ENCODE assay signal across 31 cellular contexts in genomic region chrX:26347171-26347570, GRCh38.
"Had no signal": no experiment of that assay in that cellular context is flagged by ENCODE, and none has a peak within 500 bp of the region (broad histone marks: within the 10 kb centered on the region; RNA-seq: fewer than 3 reads in every experiment).

No MANE protein-coding gene starts in this region.

- H3K4me1 Mint-ChIP-seq: activated B cell treated with CpG ODN at 0.5 μM for 24 hours; activated CD4-positive, alpha-beta T cell treated with anti-CD3 and anti-CD28 coated beads, Interleukin-2, amount 10 ng/mL, durations not matched to agents 24 days and 14 days; activated naive CD4-positive, alpha-beta T cell treated with anti-CD3 and anti-CD28 coated beads, Interleukin-2, amount 10 ng/mL, durations not matched to agents 7 days and 5 days; activated naive CD4-positive, alpha-beta T cell treated with anti-CD3 and anti-CD28 coated beads, Interleukin-2, amount 50 U/mL, for 24 hours; activated naive CD8-positive, alpha-beta T cell treated with anti-CD3 and anti-CD28 coated beads, Interleukin-2, amount 10 ng/mL, durations not matched to agents 7 days and 5 days; activated naive CD8-positive, alpha-beta T cell treated with anti-CD3 and anti-CD28 coated beads, Interleukin-2, amount 50 U/mL, for 24 hours; activated T-helper 17 cell treated with anti-CD3 and anti-CD28 coated beads, Interleukin-2, amount 50 U/mL, for 72 hours; T-helper 17 cell had no signal

- H3K27me3 ChIP-seq: ascending aorta, brain microvascular endothelial cell had no signal

- H3K36me3 Mint-ChIP-seq: activated CD4-positive, alpha-beta memory T cell treated with anti-CD3 and anti-CD28 coated beads for 36 hours; activated naive CD4-positive, alpha-beta T cell treated with anti-CD3 and anti-CD28 coated beads, Interleukin-2, amount 10 ng/mL, durations not matched to agents 7 days and 5 days; activated naive CD4-positive, alpha-beta T cell treated with anti-CD3 and anti-CD28 coated beads, Interleukin-2, amount 50 U/mL, for 24 hours; activated naive CD8-positive, alpha-beta T cell; activated naive CD8-positive, alpha-beta T cell treated with anti-CD3 and anti-CD28 coated beads, Interleukin-2, amount 10 ng/mL, durations not matched to agents 7 days and 5 days had no signal

- DNase-seq: activated B cell treated with CpG ODN at 0.5 μM for 24 hours; activated CD4-positive, alpha-beta memory T cell treated with anti-CD3 and anti-CD28 coated beads for 36 hours; activated CD4-positive, alpha-beta T cell treated with anti-CD3 and anti-CD28 coated beads for 4 hours; activated CD4-positive, alpha-beta T cell treated with anti-CD3 and anti-CD28 coated beads, Interleukin-2, amount 10 ng/mL, durations not matched to agents 24 days and 14 days; activated CD4-positive, alpha-beta T cell treated with anti-CD3 and anti-CD28 coated beads, Interleukin-2, amount 50 U/mL, for 1 hour; activated CD4-positive, alpha-beta T cell treated with anti-CD3 and anti-CD28 coated beads, Interleukin-2, amount 50 U/mL, for 4 hours; activated CD4-positive, CD25-positive, alpha-beta regulatory T cell treated with anti-CD3 and anti-CD28 coated beads, Interleukin-2, amount 50 U/mL, for 72 hours; activated CD8-positive, alpha-beta memory T cell treated with anti-CD3 and anti-CD28 coated beads, Interleukin-2, amount 50 U/mL, for 4 hours; activated CD8-positive, alpha-beta T cell treated with anti-CD3 and anti-CD28 coated beads for 36 hours; activated effector memory CD4-positive, alpha-beta T cell treated with anti-CD3 and anti-CD28 coated beads, Interleukin-2, amount 50 U/mL, for 16 hours; activated naive CD4-positive, alpha-beta T cell treated with anti-CD3 and anti-CD28 coated beads, Interleukin-2, amount 10 ng/mL, durations not matched to agents 7 days and 5 days; activated naive CD4-positive, alpha-beta T cell treated with Interleukin-2 at 50 U/mL for 16 hours; activated naive CD8-positive, alpha-beta T cell treated with anti-CD3 and anti-CD28 coated beads, Interleukin-2, amount 10 ng/mL, durations not matched to agents 7 days and 5 days; activated naive CD8-positive, alpha-beta T cell treated with anti-CD3 and anti-CD28 coated beads, Interleukin-2, amount 50 U/mL, for 24 hours; activated T-cell treated with anti-CD3 and anti-CD28 coated beads for 4 hours; activated T-cell treated with anti-CD3 and anti-CD28 coated beads, Interleukin-2, amount 50 U/mL, for 1 hour; activated T-cell treated with anti-CD3 and anti-CD28 coated beads, Interleukin-2, amount 50 U/mL, for 4 hours; activated T-cell treated with anti-CD3 and anti-CD28 coated beads, Interleukin-2, amount 50 U/mL, for 72 hours; amygdala; anterior cingulate cortex; brain microvascular endothelial cell; central memory CD4-positive, alpha-beta T cell; T-helper 17 cell; T-helper 9 cell had no signal

- H3K27ac Mint-ChIP-seq: activated B cell treated with CpG ODN at 0.5 μM for 24 hours; activated CD4-positive, alpha-beta memory T cell treated with anti-CD3 and anti-CD28 coated beads for 36 hours; activated CD4-positive, alpha-beta T cell treated with anti-CD3 and anti-CD28 coated beads, Interleukin-2, amount 10 ng/mL, durations not matched to agents 24 days and 14 days; activated CD8-positive, alpha-beta T cell treated with anti-CD3 and anti-CD28 coated beads for 36 hours; activated naive CD4-positive, alpha-beta T cell treated with anti-CD3 and anti-CD28 coated beads, Interleukin-2, amount 10 ng/mL, durations not matched to agents 7 days and 5 days; activated naive CD4-positive, alpha-beta T cell treated with anti-CD3 and anti-CD28 coated beads, Interleukin-2, amount 50 U/mL, for 24 hours; activated naive CD8-positive, alpha-beta T cell; activated naive CD8-positive, alpha-beta T cell treated with anti-CD3 and anti-CD28 coated beads, Interleukin-2, amount 10 ng/mL, durations not matched to agents 7 days and 5 days; activated naive CD8-positive, alpha-beta T cell treated with anti-CD3 and anti-CD28 coated beads, Interleukin-2, amount 50 U/mL, for 24 hours; activated T-cell treated with anti-CD3 and anti-CD28 coated beads, Interleukin-2, amount 50 U/mL, for 72 hours; activated T-helper 1 cell treated with anti-CD3 and anti-CD28 coated beads, Interleukin-12 subunit alpha, Interleukin-12 subunit beta, Interleukin-2, Interleukin-4 antibody, amounts not matched to agents 30 ng/mL and 10 ng/mL and 1 ng/mL, durations not matched to agents 14 hours and 24 hours and 36 hours; activated T-helper 17 cell treated with anti-CD3 and anti-CD28 coated beads, Interleukin-2, amount 50 U/mL, for 72 hours; T-helper 17 cell had no signal

- H3K4me3 ChIP-seq: ascending aorta, breast epithelium had no signal

- ATAC-seq: activated CD8-positive, alpha-beta T cell treated with anti-CD3 and anti-CD28 coated beads for 36 hours; activated naive CD8-positive, alpha-beta T cell treated with anti-CD3 and anti-CD28 coated beads, Interleukin-2, amount 50 U/mL, for 24 hours; activated T-cell treated with anti-CD3 and anti-CD28 coated beads, Interleukin-2, amount 50 U/mL, for 4 hours; activated T-cell treated with anti-CD3 and anti-CD28 coated beads, Interleukin-2, amount 50 U/mL, for 72 hours; activated T-helper 17 cell treated with anti-CD3 and anti-CD28 coated beads, Interleukin-2, amount 50 U/mL, for 72 hours; T-helper 17 cell had no signal

- H3K4me1 ChIP-seq: ascending aorta, breast epithelium had no signal

- H3K27ac ChIP-seq: ascending aorta, brain microvascular endothelial cell, breast epithelium, VCaP had no signal

- H3K27me3 Mint-ChIP-seq: activated B cell treated with CpG ODN at 0.5 μM for 24 hours; activated CD4-positive, alpha-beta memory T cell treated with anti-CD3 and anti-CD28 coated beads for 36 hours; activated CD4-positive, alpha-beta T cell treated with anti-CD3 and anti-CD28 coated beads, Interleukin-2, amount 10 ng/mL, durations not matched to agents 24 days and 14 days; activated CD8-positive, alpha-beta T cell treated with anti-CD3 and anti-CD28 coated beads for 36 hours; activated naive CD4-positive, alpha-beta T cell treated with anti-CD3 and anti-CD28 coated beads, Interleukin-2, amount 10 ng/mL, durations not matched to agents 7 days and 5 days; activated naive CD4-positive, alpha-beta T cell treated with anti-CD3 and anti-CD28 coated beads, Interleukin-2, amount 50 U/mL, for 24 hours; activated naive CD8-positive, alpha-beta T cell; activated naive CD8-positive, alpha-beta T cell treated with anti-CD3 and anti-CD28 coated beads, Interleukin-2, amount 10 ng/mL, durations not matched to agents 7 days and 5 days; activated naive CD8-positive, alpha-beta T cell treated with anti-CD3 and anti-CD28 coated beads, Interleukin-2, amount 50 U/mL, for 24 hours; activated T-helper 17 cell treated with anti-CD3 and anti-CD28 coated beads, Interleukin-2, amount 50 U/mL, for 72 hours; T-helper 17 cell had no signal

- H3K9me3 Mint-ChIP-seq: activated B cell treated with CpG ODN at 0.5 μM for 24 hours; activated CD4-positive, alpha-beta memory T cell treated with anti-CD3 and anti-CD28 coated beads for 36 hours; activated CD4-positive, alpha-beta T cell treated with anti-CD3 and anti-CD28 coated beads, Interleukin-2, amount 10 ng/mL, durations not matched to agents 24 days and 14 days; activated naive CD4-positive, alpha-beta T cell treated with anti-CD3 and anti-CD28 coated beads, Interleukin-2, amount 50 U/mL, for 24 hours; activated naive CD8-positive, alpha-beta T cell treated with anti-CD3 and anti-CD28 coated beads, Interleukin-2, amount 10 ng/mL, durations not matched to agents 7 days and 5 days; activated naive CD8-positive, alpha-beta T cell treated with anti-CD3 and anti-CD28 coated beads, Interleukin-2, amount 50 U/mL, for 24 hours; activated T-cell treated with anti-CD3 and anti-CD28 coated beads, Interleukin-2, amount 50 U/mL, for 4 hours; activated T-helper 1 cell treated with anti-CD3 and anti-CD28 coated beads, Interleukin-12 subunit alpha, Interleukin-12 subunit beta, Interleukin-2, Interleukin-4 antibody, amounts not matched to agents 30 ng/mL and 10 ng/mL and 1 ng/mL, durations not matched to agents 14 hours and 24 hours and 36 hours; activated T-helper 17 cell treated with anti-CD3 and anti-CD28 coated beads, Interleukin-2, amount 50 U/mL, for 72 hours had no signal

- H3K36me3 ChIP-seq: ascending aorta, brain microvascular endothelial cell, breast epithelium had no signal

- H3K4me3 Mint-ChIP-seq: activated B cell treated with CpG ODN at 0.5 μM for 24 hours; activated CD4-positive, alpha-beta memory T cell treated with anti-CD3 and anti-CD28 coated beads for 36 hours; activated CD4-positive, alpha-beta T cell treated with anti-CD3 and anti-CD28 coated beads, Interleukin-2, amount 10 ng/mL, durations not matched to agents 24 days and 14 days; activated CD8-positive, alpha-beta T cell treated with anti-CD3 and anti-CD28 coated beads for 36 hours; activated naive CD4-positive, alpha-beta T cell treated with anti-CD3 and anti-CD28 coated beads, Interleukin-2, amount 10 ng/mL, durations not matched to agents 7 days and 5 days; activated naive CD4-positive, alpha-beta T cell treated with anti-CD3 and anti-CD28 coated beads, Interleukin-2, amount 50 U/mL, for 24 hours; activated naive CD8-positive, alpha-beta T cell; activated naive CD8-positive, alpha-beta T cell treated with anti-CD3 and anti-CD28 coated beads, Interleukin-2, amount 10 ng/mL, durations not matched to agents 7 days and 5 days; activated naive CD8-positive, alpha-beta T cell treated with anti-CD3 and anti-CD28 coated beads, Interleukin-2, amount 50 U/mL, for 24 hours; activated T-cell treated with anti-CD3 and anti-CD28 coated beads, Interleukin-2, amount 50 U/mL, for 4 hours; activated T-cell treated with anti-CD3 and anti-CD28 coated beads, Interleukin-2, amount 50 U/mL, for 72 hours; activated T-helper 1 cell treated with anti-CD3 and anti-CD28 coated beads, Interleukin-12 subunit alpha, Interleukin-12 subunit beta, Interleukin-2, Interleukin-4 antibody, amounts not matched to agents 30 ng/mL and 10 ng/mL and 1 ng/mL, durations not matched to agents 14 hours and 24 hours and 36 hours; activated T-helper 17 cell treated with anti-CD3 and anti-CD28 coated beads, Interleukin-2, amount 50 U/mL, for 72 hours; T-helper 17 cell had no signal
